8 cellular contexts compared by ENCODE assay signal in genomic region chr6:33428219-33428890, GRCh38. TPM values are rescaled to one million over a fixed set of nuclear protein-coding genes. Genes with fewer than 3 reads are reported as not detected.
DNase-seq lines count a peak whose midpoint lies in the region; ATAC-seq, FAIRE-seq and TF ChIP-seq lines count a peak whose summit lies in the region.

No MANE protein-coding gene starts in this region.

- H3K4me2 ChIP-seq in HepG2 (ENCODE audit: low read depth, low read length): peak overlapping the region; percentile 74

- peak; percentile 53 to 74 for DNase-seq in AML-193 (lab: John Stamatoyannopoulos, UW)
- DNase-seq in GM18507 (ENCODE audit: extremely low spot score, insufficient read length, low read depth): no peak
- DNase-seq in SHP77 treated with DMSO at 0.1 percent for 48 hours (lab: John Stamatoyannopoulos, UW): peak; percentile 14
- DNase-seq in bronchial epithelial cell (ENCODE audit: low read depth): peak; percentile 61
- DNase-seq in HepG2 (ENCODE audit: low spot score): peak; percentile 79
- DNase-seq in substantia nigra (lab: John Stamatoyannopoulos, UW): peak in 4 of 49 donors; percentile 2 to 43 (median 28)
- no peak for DNase-seq in DMS79 (lab: John Stamatoyannopoulos, UW)

- H3K4me3 ChIP-seq in bronchial epithelial cell (ENCODE audit: low read depth, low read length) (peak overlapping the region; percentile 45), HepG2 (replicated peaks in 1 of 3; ENCODE audit: insufficient read depth in 1 of 3, low read depth in 2 of 3, low read length in 3 of 3) (peak overlapping the region in 2 of 3 experiments; percentile 63 to 78; a peak in 4 of 6 replicates)

- peaks cover 58% of the 10 kb centered on the region for H3K4me1 ChIP-seq in HepG2 (ENCODE audit: insufficient read depth, low read length)

- H3K27me3 ChIP-seq in bronchial epithelial cell (ENCODE audit: control insufficient read depth, insufficient read depth, low read length) (no peaks in the 10 kb centered on the region), HepG2 (ENCODE audit: control insufficient read depth in 1 of 2, insufficient read depth in 2 of 2, low read length in 2 of 2) (peaks cover 0 to 11% of the 10 kb centered on the region in 2 experiments; a peak in 3 of 5 replicates)

- FAIRE-seq in GM18507 (lab: Jason Lieb, UNC): peak; percentile 62
- FAIRE-seq in bronchial epithelial cell (lab: Jason Lieb, UNC): no peak
- peak; percentile 88 for FAIRE-seq in HepG2 (lab: Jason Lieb, UNC)

- H4K20me1 ChIP-seq in HepG2 (ENCODE audit: insufficient read depth, low read length): no peaks in the 10 kb centered on the region

- WGBS in HepG2 (ENCODE audit: low lambda C conversion rate): 7% methylated on average over 21 of the region's 33 CpGs

- no peaks in the 10 kb centered on the region for H3K79me2 ChIP-seq in HepG2 (ENCODE audit: insufficient read depth, low read length)

- no peak for TF ChIP-seq RAD21 in HepG2 (CRISPR knock-in tag; IDR thresholded peaks at IDR 0.05)

- intact Hi-C loops in HepG2 (cut with micrococcal nuclease; ENCODE audit: unreplicated experiment): loop anchor here (1.0 kb wide), 1 partner anchor 26 kb away; the partner anchor contains the start of gene ZBTB9

- H3K9me3 ChIP-seq in HepG2 (ENCODE audit: low read length): no peaks in the 10 kb centered on the region

- in situ Hi-C loops in HepG2 (cut with HindIII; ENCODE audit: extremely low pct_ligation_motif_present, low pct_unique_long_range_greater_than_20kb): no loop called here

- H3K9ac ChIP-seq in HepG2 (ENCODE audit: insufficient read depth, low read depth, low read length): 0 out of 2 replicates have a peak overlapping the region, but pooled peaks have one; percentile 13

- CTCF ChIA-PET in HepG2 (lab: Yijun Ruan, JAX; ENCODE audit: low intra/inter-chr PET ratio, low total read pairs): no interaction called here

- no peak for TF ChIP-seq EP300 in HepG2 (IDR thresholded peaks at IDR 0.05; ENCODE audit: low read depth in 2 of 2, low read length in 2 of 2)
- TF ChIP-seq EP300 in HepG2 (CRISPR knock-in tag; IDR thresholded peaks at IDR 0.05; ENCODE audit: borderline replicate concordance): peak; percentile 41; the same call in 1 of the 2 replicates

- POLR2A ChIA-PET in HepG2 (lab: Yijun Ruan, JAX): interaction anchor here (1.2 to 3.5 kb wide), 2 partner anchors 10 to 26 kb away, joined by 5 to 23 read pairs; partner anchors contain the start of genes CUTA, SYNGAP1 and ZBTB9

- no peak for TF ChIP-seq POLR2A in HepG2 (IDR thresholded peaks at IDR 0.05; ENCODE audit: insufficient read depth in 1 of 2, low read depth in 2 of 2, low read length in 2 of 2)

- H3K27ac ChIP-seq in HepG2 (ENCODE audit: extremely low read length, insufficient read depth, low read length): no peak overlapping the region
- peak overlapping the region; percentile 58 for H3K27ac ChIP-seq in substantia nigra (ENCODE audit: low read depth, low read length, poor library complexity, severe bottlenecking)

- no peak overlapping the region for H2AFZ ChIP-seq in HepG2 (ENCODE audit: low read length)

- no peaks in the 10 kb centered on the region for H3K36me3 ChIP-seq in bronchial epithelial cell (ENCODE audit: control insufficient read depth, insufficient read depth, low read length)
- H3K36me3 ChIP-seq in HepG2 (replicated peaks in 1 of 2; ENCODE audit: control insufficient read depth in 1 of 2, insufficient read depth in 2 of 2, low read length in 2 of 2): no peaks in the 10 kb centered on the region

- BruUV-seq in HepG2 (replicated peaks; lab: Mats Ljungman, UMichigan): no TSS peak

- ATAC-seq in HepG2 (peak; percentile 67), HG02885 (IDR thresholded peaks at IDR 0.05; ENCODE audit: poor library complexity, unreplicated experiment) (no peak)

- peak; percentile 52 for TF ChIP-seq CTCF in bronchial epithelial cell (IDR thresholded peaks at IDR 0.05; ENCODE audit: insufficient read depth, low read length, severe bottlenecking)
- peak; percentile 30; the same call in 1 of the 2 replicates for TF ChIP-seq CTCF in HepG2 (CRISPR knock-in tag; IDR thresholded peaks at IDR 0.05)

RNA-seq across cellular contexts. Expression of gene SYNGAP1, which starts 8.5 kb away (rescaled TPM):
- total RNA-seq in bronchial epithelial cell: 0.79 and 0.90 TPM in 2 replicates
- 0.41 and 0.75 TPM in 2 replicates for total RNA-seq in HepG2 (2016; rRNA removed; fragmentation: Illumina TruSeq; extraction: Trizol)
- total RNA-seq in HepG2 (2016; cell fraction: cytosol; rRNA removed; fragmentation: Illumina TruSeq; extraction: Trizol; ENCODE audit: low read depth): 0.09 and 0.10 TPM in 2 replicates
- 0.42 and 0.78 TPM in 2 replicates for total RNA-seq in HepG2 (2016; cell fraction: insoluble cytoplasmic fraction; rRNA removed; fragmentation: Illumina TruSeq; extraction: Trizol)
- total RNA-seq in HepG2 (2016; cell fraction: membrane; rRNA removed; fragmentation: Illumina TruSeq; extraction: Trizol): 0.14 and 0.15 TPM in 2 replicates
- 1.1 and 1.4 TPM in 2 replicates for total RNA-seq in HepG2 (2016; cell fraction: nucleus; rRNA removed; fragmentation: Illumina TruSeq; extraction: Trizol)
- polyA plus RNA-seq in HepG2 (2011; rRNA removed): 1.1 and 1.9 TPM in 2 replicates
- polyA plus RNA-seq in HepG2 (2011; cell fraction: cytosol; rRNA removed): 0.32 and 0.33 TPM in 2 replicates
- 12.4 and 12.6 TPM in 2 replicates for polyA plus RNA-seq in HepG2 (2011; cell fraction: nucleus; rRNA removed)
- polyA plus RNA-seq in HepG2 (2012): 2.7 and 3.4 TPM in 2 replicates
- polyA plus RNA-seq in HepG2 (2016; cell fraction: cytosol; fragmentation: Illumina TruSeq; extraction: Trizol; ENCODE audit: low read depth): 0.07 TPM in 2 replicates
- 0.70 and 1.0 TPM in 2 replicates for polyA plus RNA-seq in HepG2 (2016; cell fraction: insoluble cytoplasmic fraction; fragmentation: Illumina TruSeq; extraction: Trizol; ENCODE audit: low read depth)
- 0.16 and 0.18 TPM in 2 replicates for polyA plus RNA-seq in HepG2 (2016; cell fraction: membrane; fragmentation: Illumina TruSeq; extraction: Trizol; ENCODE audit: low read depth)
- polyA plus RNA-seq in HepG2 (2016; cell fraction: nucleus; fragmentation: Illumina TruSeq; extraction: Trizol; ENCODE audit: insufficient read depth, low read depth): 6.2 and 14.4 TPM in 2 replicates
- polyA minus RNA-seq in HepG2 (2011; rRNA and poly(A)+ RNA removed; ENCODE audit: low replicate concordance): 0.98 and 2.6 TPM in 2 replicates
- polyA minus RNA-seq in HepG2 (2011; cell fraction: cytosol; rRNA and poly(A)+ RNA removed): 0.26 and 0.49 TPM in 2 replicates
- 2.2 and 4.4 TPM in 2 replicates for polyA minus RNA-seq in HepG2 (2011; cell fraction: nucleus; rRNA and poly(A)+ RNA removed)

RNA-seq across cellular contexts. Expression of gene CUTA, which starts 10.4 kb away (rescaled TPM):
- total RNA-seq in bronchial epithelial cell (37.1 and 42.5 TPM in 2 replicates), HepG2 (2016; rRNA removed; fragmentation: Illumina TruSeq; extraction: Trizol) (106 and 180 TPM in 2 replicates)
- 87.7 and 122 TPM in 2 replicates for total RNA-seq in HepG2 (2016; cell fraction: cytosol; rRNA removed; fragmentation: Illumina TruSeq; extraction: Trizol; ENCODE audit: low read depth)
- 99.2 and 177 TPM in 2 replicates for total RNA-seq in HepG2 (2016; cell fraction: insoluble cytoplasmic fraction; rRNA removed; fragmentation: Illumina TruSeq; extraction: Trizol)
- total RNA-seq in HepG2 (2016; cell fraction: membrane; rRNA removed; fragmentation: Illumina TruSeq; extraction: Trizol): 103 and 132 TPM in 2 replicates
- 108 and 119 TPM in 2 replicates for total RNA-seq in HepG2 (2016; cell fraction: nucleus; rRNA removed; fragmentation: Illumina TruSeq; extraction: Trizol)
- polyA plus RNA-seq in HepG2 (2011; rRNA removed): 169 and 170 TPM in 2 replicates
- polyA plus RNA-seq in HepG2 (2011; cell fraction: cytosol; rRNA removed): 216 and 233 TPM in 2 replicates
- 172 and 210 TPM in 2 replicates for polyA plus RNA-seq in HepG2 (2011; cell fraction: nucleus; rRNA removed)
- 255 and 283 TPM in 2 replicates for polyA plus RNA-seq in HepG2 (2012)
- polyA plus RNA-seq in HepG2 (2016; cell fraction: cytosol; fragmentation: Illumina TruSeq; extraction: Trizol; ENCODE audit: low read depth): 146 and 200 TPM in 2 replicates
- 151 and 161 TPM in 2 replicates for polyA plus RNA-seq in HepG2 (2016; cell fraction: insoluble cytoplasmic fraction; fragmentation: Illumina TruSeq; extraction: Trizol; ENCODE audit: low read depth)
- polyA plus RNA-seq in HepG2 (2016; cell fraction: membrane; fragmentation: Illumina TruSeq; extraction: Trizol; ENCODE audit: low read depth): 164 and 192 TPM in 2 replicates
- 257 and 280 TPM in 2 replicates for polyA plus RNA-seq in HepG2 (2016; cell fraction: nucleus; fragmentation: Illumina TruSeq; extraction: Trizol; ENCODE audit: insufficient read depth, low read depth)
- 123 and 177 TPM in 2 replicates for polyA minus RNA-seq in HepG2 (2011; rRNA and poly(A)+ RNA removed; ENCODE audit: low replicate concordance)
- polyA minus RNA-seq in HepG2 (2011; cell fraction: cytosol; rRNA and poly(A)+ RNA removed): 58.9 and 70.6 TPM in 2 replicates
- 46.0 and 46.9 TPM in 2 replicates for polyA minus RNA-seq in HepG2 (2011; cell fraction: nucleus; rRNA and poly(A)+ RNA removed)

RNA-seq across cellular contexts. Expression of gene PHF1, which starts 17.5 kb away (rescaled TPM):
- total RNA-seq in bronchial epithelial cell (7.6 and 13.2 TPM in 2 replicates), HepG2 (2016; rRNA removed; fragmentation: Illumina TruSeq; extraction: Trizol) (14.3 and 25.4 TPM in 2 replicates)
- total RNA-seq in HepG2 (2016; cell fraction: cytosol; rRNA removed; fragmentation: Illumina TruSeq; extraction: Trizol; ENCODE audit: low read depth): 8.6 and 10.0 TPM in 2 replicates
- 13.8 and 26.7 TPM in 2 replicates for total RNA-seq in HepG2 (2016; cell fraction: insoluble cytoplasmic fraction; rRNA removed; fragmentation: Illumina TruSeq; extraction: Trizol)
- 20.1 and 20.5 TPM in 2 replicates for total RNA-seq in HepG2 (2016; cell fraction: membrane; rRNA removed; fragmentation: Illumina TruSeq; extraction: Trizol)
- total RNA-seq in HepG2 (2016; cell fraction: nucleus; rRNA removed; fragmentation: Illumina TruSeq; extraction: Trizol): 25.9 and 27.3 TPM in 2 replicates
- 61.9 and 77.2 TPM in 2 replicates for polyA plus RNA-seq in HepG2 (2011; rRNA removed)
- polyA plus RNA-seq in HepG2 (2011; cell fraction: cytosol; rRNA removed): 41.5 and 45.3 TPM in 2 replicates
- 358 and 376 TPM in 2 replicates for polyA plus RNA-seq in HepG2 (2011; cell fraction: nucleus; rRNA removed)
- polyA plus RNA-seq in HepG2 (2012): 45.7 and 67.9 TPM in 2 replicates
- 16.9 and 19.4 TPM in 2 replicates for polyA plus RNA-seq in HepG2 (2016; cell fraction: cytosol; fragmentation: Illumina TruSeq; extraction: Trizol; ENCODE audit: low read depth)
- polyA plus RNA-seq in HepG2 (2016; cell fraction: insoluble cytoplasmic fraction; fragmentation: Illumina TruSeq; extraction: Trizol; ENCODE audit: low read depth): 26.3 and 31.9 TPM in 2 replicates
- 31.4 and 34.9 TPM in 2 replicates for polyA plus RNA-seq in HepG2 (2016; cell fraction: membrane; fragmentation: Illumina TruSeq; extraction: Trizol; ENCODE audit: low read depth)
- polyA plus RNA-seq in HepG2 (2016; cell fraction: nucleus; fragmentation: Illumina TruSeq; extraction: Trizol; ENCODE audit: insufficient read depth, low read depth): 98.6 and 111 TPM in 2 replicates
- 22.2 and 35.1 TPM in 2 replicates for polyA minus RNA-seq in HepG2 (2011; rRNA and poly(A)+ RNA removed; ENCODE audit: low replicate concordance)
- polyA minus RNA-seq in HepG2 (2011; cell fraction: cytosol; rRNA and poly(A)+ RNA removed): 11.8 and 13.5 TPM in 2 replicates
- 33.0 and 41.3 TPM in 2 replicates for polyA minus RNA-seq in HepG2 (2011; cell fraction: nucleus; rRNA and poly(A)+ RNA removed)

RNA-seq across cellular contexts. Expression of gene ZBTB9, which starts 26.0 kb away (rescaled TPM):
- total RNA-seq in bronchial epithelial cell (5.9 and 6.3 TPM in 2 replicates), HepG2 (2016; rRNA removed; fragmentation: Illumina TruSeq; extraction: Trizol) (9.2 and 11.5 TPM in 2 replicates)
- total RNA-seq in HepG2 (2016; cell fraction: cytosol; rRNA removed; fragmentation: Illumina TruSeq; extraction: Trizol; ENCODE audit: low read depth): 1.1 and 1.9 TPM in 2 replicates
- 10.0 and 10.1 TPM in 2 replicates for total RNA-seq in HepG2 (2016; cell fraction: insoluble cytoplasmic fraction; rRNA removed; fragmentation: Illumina TruSeq; extraction: Trizol)
- total RNA-seq in HepG2 (2016; cell fraction: membrane; rRNA removed; fragmentation: Illumina TruSeq; extraction: Trizol): 4.7 and 6.0 TPM in 2 replicates
- total RNA-seq in HepG2 (2016; cell fraction: nucleus; rRNA removed; fragmentation: Illumina TruSeq; extraction: Trizol): 6.5 and 6.7 TPM in 2 replicates
- 5.3 and 7.1 TPM in 2 replicates for polyA plus RNA-seq in HepG2 (2011; rRNA removed)
- polyA plus RNA-seq in HepG2 (2011; cell fraction: cytosol; rRNA removed): 3.8 and 5.0 TPM in 2 replicates
- polyA plus RNA-seq in HepG2 (2011; cell fraction: nucleus; rRNA removed): 3.6 and 4.8 TPM in 2 replicates
- 7.1 and 7.6 TPM in 2 replicates for polyA plus RNA-seq in HepG2 (2012)
- polyA plus RNA-seq in HepG2 (2016; cell fraction: cytosol; fragmentation: Illumina TruSeq; extraction: Trizol; ENCODE audit: low read depth): 0.71 and 0.88 TPM in 2 replicates
- 9.1 and 13.0 TPM in 2 replicates for polyA plus RNA-seq in HepG2 (2016; cell fraction: insoluble cytoplasmic fraction; fragmentation: Illumina TruSeq; extraction: Trizol; ENCODE audit: low read depth)
- 2.4 and 2.5 TPM in 2 replicates for polyA plus RNA-seq in HepG2 (2016; cell fraction: membrane; fragmentation: Illumina TruSeq; extraction: Trizol; ENCODE audit: low read depth)
- 7.9 and 11.1 TPM in 2 replicates for polyA plus RNA-seq in HepG2 (2016; cell fraction: nucleus; fragmentation: Illumina TruSeq; extraction: Trizol; ENCODE audit: insufficient read depth, low read depth)
- polyA minus RNA-seq in HepG2 (2011; rRNA and poly(A)+ RNA removed; ENCODE audit: low replicate concordance): 12.4 and 17.3 TPM in 2 replicates
- polyA minus RNA-seq in HepG2 (2011; cell fraction: cytosol; rRNA and poly(A)+ RNA removed): 5.9 and 8.3 TPM in 2 replicates
- 4.5 and 5.7 TPM in 2 replicates for polyA minus RNA-seq in HepG2 (2011; cell fraction: nucleus; rRNA and poly(A)+ RNA removed)

RNA-seq across cellular contexts. Expression of gene KIFC1, which starts 36.7 kb away (rescaled TPM):
- total RNA-seq in bronchial epithelial cell (0.26 TPM in 2 replicates), HepG2 (2016; rRNA removed; fragmentation: Illumina TruSeq; extraction: Trizol) (45.5 and 47.6 TPM in 2 replicates)
- 7.7 and 8.2 TPM in 2 replicates for total RNA-seq in HepG2 (2016; cell fraction: cytosol; rRNA removed; fragmentation: Illumina TruSeq; extraction: Trizol; ENCODE audit: low read depth)
- 43.2 and 48.8 TPM in 2 replicates for total RNA-seq in HepG2 (2016; cell fraction: insoluble cytoplasmic fraction; rRNA removed; fragmentation: Illumina TruSeq; extraction: Trizol)
- 18.6 and 22.9 TPM in 2 replicates for total RNA-seq in HepG2 (2016; cell fraction: membrane; rRNA removed; fragmentation: Illumina TruSeq; extraction: Trizol)
- 40.9 and 44.4 TPM in 2 replicates for total RNA-seq in HepG2 (2016; cell fraction: nucleus; rRNA removed; fragmentation: Illumina TruSeq; extraction: Trizol)
- 20.4 and 25.0 TPM in 2 replicates for polyA plus RNA-seq in HepG2 (2011; rRNA removed)
- polyA plus RNA-seq in HepG2 (2011; cell fraction: cytosol; rRNA removed): 12.6 and 23.6 TPM in 2 replicates
- polyA plus RNA-seq in HepG2 (2011; cell fraction: nucleus; rRNA removed): 42.5 and 71.9 TPM in 2 replicates
- 13.7 and 21.2 TPM in 2 replicates for polyA plus RNA-seq in HepG2 (2012)
- 3.3 and 3.9 TPM in 2 replicates for polyA plus RNA-seq in HepG2 (2016; cell fraction: cytosol; fragmentation: Illumina TruSeq; extraction: Trizol; ENCODE audit: low read depth)
- polyA plus RNA-seq in HepG2 (2016; cell fraction: insoluble cytoplasmic fraction; fragmentation: Illumina TruSeq; extraction: Trizol; ENCODE audit: low read depth): 50.9 and 58.4 TPM in 2 replicates
- 6.2 and 7.1 TPM in 2 replicates for polyA plus RNA-seq in HepG2 (2016; cell fraction: membrane; fragmentation: Illumina TruSeq; extraction: Trizol; ENCODE audit: low read depth)
- 83.2 and 93.0 TPM in 2 replicates for polyA plus RNA-seq in HepG2 (2016; cell fraction: nucleus; fragmentation: Illumina TruSeq; extraction: Trizol; ENCODE audit: insufficient read depth, low read depth)
- 36.0 and 106 TPM in 2 replicates for polyA minus RNA-seq in HepG2 (2011; rRNA and poly(A)+ RNA removed; ENCODE audit: low replicate concordance)
- 8.9 and 14.8 TPM in 2 replicates for polyA minus RNA-seq in HepG2 (2011; cell fraction: cytosol; rRNA and poly(A)+ RNA removed)
- 35.4 and 47.3 TPM in 2 replicates for polyA minus RNA-seq in HepG2 (2011; cell fraction: nucleus; rRNA and poly(A)+ RNA removed)

Comparison
In these comparisons a context has a peak if more than half of its experiments do, and no peak if none do; other contexts are left out.
1. DNase-seq: peak in AML-193 (2 of 2), SHP77 treated with DMSO at 0.1 percent for 48 hours (single experiment), bronchial epithelial cell (single experiment) and HepG2 (single experiment); none in GM18507 (single experiment) and DMS79 (single experiment).